Comparison of ENCODE assay signal across 9 cellular contexts in the genomic region with DNA sequence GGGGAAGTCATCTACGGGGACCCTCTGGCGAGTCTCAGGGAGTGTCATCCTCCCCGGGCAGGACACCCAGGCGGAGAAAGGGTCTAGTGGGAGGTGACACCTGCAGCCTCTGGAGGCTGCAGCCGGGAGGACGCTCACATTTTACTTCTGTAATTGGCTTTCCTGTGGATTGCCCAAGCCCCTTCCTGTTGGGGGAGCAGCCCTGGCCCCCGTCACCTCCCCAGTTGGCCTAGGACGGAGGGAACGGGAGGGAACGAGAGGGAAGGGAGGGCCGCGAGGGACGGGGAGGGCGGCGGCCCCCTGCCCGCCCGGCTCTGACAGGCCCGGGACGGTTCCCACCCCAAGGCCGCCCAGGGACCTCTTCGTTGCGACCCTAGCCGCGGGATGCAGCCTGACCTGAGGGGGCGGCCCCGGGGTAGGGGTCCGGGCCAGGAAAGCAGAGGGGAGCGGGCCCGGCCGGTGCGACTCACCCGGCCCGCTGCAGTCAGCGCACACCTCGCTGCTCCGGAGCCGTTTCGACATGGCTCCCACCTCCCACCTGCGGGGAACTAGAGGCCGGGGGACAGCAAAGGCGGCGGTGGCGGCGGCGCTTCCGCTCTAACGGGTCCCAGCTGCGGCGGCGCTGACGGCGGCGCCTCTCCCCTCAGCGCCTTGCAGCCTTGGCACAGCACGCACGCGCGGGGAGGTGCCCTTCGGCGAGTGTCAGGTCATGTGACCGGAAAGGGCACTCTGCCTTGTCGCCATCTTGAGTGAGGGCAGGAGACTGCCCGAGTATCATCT. TPM values are rescaled to one million over a fixed set of nuclear protein-coding genes. Genes with fewer than 3 reads are reported as not detected.
A peak's percentile ranks its signal among the peaks of the same experiment; 100 is the strongest.
DNase-seq lines count a peak whose midpoint lies in the region; ATAC-seq, FAIRE-seq and TF ChIP-seq lines count a peak whose summit lies in the region.
"Had no signal": no experiment of that assay in that cellular context is flagged by ENCODE, and none has a peak within 500 bp of the region (broad histone marks: within the 10 kb centered on the region; RNA-seq: fewer than 3 reads in every experiment).

A gene with protein sequence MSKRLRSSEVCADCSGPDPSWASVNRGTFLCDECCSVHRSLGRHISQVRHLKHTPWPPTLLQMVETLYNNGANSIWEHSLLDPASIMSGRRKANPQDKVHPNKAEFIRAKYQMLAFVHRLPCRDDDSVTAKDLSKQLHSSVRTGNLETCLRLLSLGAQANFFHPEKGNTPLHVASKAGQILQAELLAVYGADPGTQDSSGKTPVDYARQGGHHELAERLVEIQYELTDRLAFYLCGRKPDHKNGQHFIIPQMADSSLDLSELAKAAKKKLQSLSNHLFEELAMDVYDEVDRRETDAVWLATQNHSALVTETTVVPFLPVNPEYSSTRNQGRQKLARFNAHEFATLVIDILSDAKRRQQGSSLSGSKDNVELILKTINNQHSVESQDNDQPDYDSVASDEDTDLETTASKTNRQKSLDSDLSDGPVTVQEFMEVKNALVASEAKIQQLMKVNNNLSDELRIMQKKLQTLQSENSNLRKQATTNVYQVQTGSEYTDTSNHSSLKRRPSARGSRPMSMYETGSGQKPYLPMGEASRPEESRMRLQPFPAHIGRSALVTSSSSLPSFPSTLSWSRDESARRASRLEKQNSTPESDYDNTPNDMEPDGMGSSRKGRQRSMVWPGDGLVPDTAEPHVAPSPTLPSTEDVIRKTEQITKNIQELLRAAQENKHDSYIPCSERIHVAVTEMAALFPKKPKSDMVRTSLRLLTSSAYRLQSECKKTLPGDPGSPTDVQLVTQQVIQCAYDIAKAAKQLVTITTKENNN (minus strand): TSS at position 666 of the 780 bp plus-strand sequence. CDS start 144 bp downstream, at position 522.

- DNase-seq in C1 segment of cervical spinal cord (lab: John Stamatoyannopoulos, UW) (peak; percentile 33 to 93 (median 88)), NCI-H82 (lab: John Stamatoyannopoulos, UW) (peak; percentile 97), dermis blood vessel endothelial cell (peak; percentile 94), HepG2 (ENCODE audit: low spot score) (peak; percentile 91)
- DNase-seq in activated CD4-positive, alpha-beta T cell treated with anti-CD3 and anti-CD28 coated beads, Interleukin-2, amount 50 U/mL, for 48 hours: peak; percentile 93 to 95
- DNase-seq in stimulated activated CD4-positive, alpha-beta T cell treated with anti-CD3 and anti-CD28 coated beads, Interleukin-2, amount 100 ng/mL, for 48 hours: peak; percentile 88 to 89

- H3K27ac ChIP-seq in HepG2 (ENCODE audit: extremely low read length, insufficient read depth, low read length): peak within 1 kb of the TSS; percentile 75

- ATAC-seq in GM19438 (IDR thresholded peaks at IDR 0.05; ENCODE audit: low read depth, unreplicated experiment) (peak; percentile 53), HG03571 (IDR thresholded peaks at IDR 0.05; ENCODE audit: unreplicated experiment) (peak; percentile 51), HepG2 (peak; percentile 86)

- 0% methylated on average over 4 of the region's 63 CpGs for WGBS in HepG2 (ENCODE audit: low lambda C conversion rate)

- TF ChIP-seq EP300 in HepG2 (IDR thresholded peaks at IDR 0.05; ENCODE audit: low read depth in 2 of 2, low read length in 2 of 2) (0 out of 4 replicates have a peak, but pooled peaks have one; percentile 18 to 38), HepG2 (CRISPR knock-in tag; IDR thresholded peaks at IDR 0.05; ENCODE audit: borderline replicate concordance) (no peak)

- POLR2A ChIA-PET in HepG2 (lab: Yijun Ruan, JAX): interaction anchor here (1.4 to 1.5 kb wide), 2 partner anchors 47 to 83 kb away, joined by 3 to 4 read pairs; no protein-coding TSS in a partner anchor

- BruUV-seq in HepG2 (replicated peaks; lab: Mats Ljungman, UMichigan): no TSS peak

- intact Hi-C loops in HepG2 (cut with micrococcal nuclease; ENCODE audit: unreplicated experiment): loop anchor here (5.0 kb wide), 1 partner anchor 49 kb away; no protein-coding TSS in a partner anchor

- peaks cover 57% of the 10 kb centered on the region for H3K4me1 ChIP-seq in HepG2 (ENCODE audit: insufficient read depth, low read length)

- no peaks in the 10 kb centered on the region; a peak in 1 of 5 replicates for H3K27me3 ChIP-seq in HepG2 (ENCODE audit: control insufficient read depth in 1 of 2, insufficient read depth in 2 of 2, low read length in 2 of 2)

- CTCF ChIA-PET in HepG2 (lab: Yijun Ruan, JAX; ENCODE audit: low intra/inter-chr PET ratio, low total read pairs): no interaction called here

- peak; percentile 34; the same call in 1 of the 2 replicates for TF ChIP-seq RAD21 in HepG2 (CRISPR knock-in tag; IDR thresholded peaks at IDR 0.05)

- H3K79me2 ChIP-seq in HepG2 (ENCODE audit: insufficient read depth, low read length): peaks cover 47% of the 10 kb centered on the region

- H3K9ac ChIP-seq in HepG2 (ENCODE audit: insufficient read depth, low read depth, low read length): peak within 1 kb of the TSS; percentile 90

- H4K20me1 ChIP-seq in HepG2 (ENCODE audit: insufficient read depth, low read length): peaks cover 6% of the 10 kb centered on the region; the same call in 1 of the 2 replicates

- in situ Hi-C loops in HepG2 (cut with HindIII; ENCODE audit: extremely low pct_ligation_motif_present, low pct_unique_long_range_greater_than_20kb): no loop called here

- H3K9me3 ChIP-seq in HepG2 (ENCODE audit: low read length): no peaks in the 10 kb centered on the region

- TF ChIP-seq POLR2A in HepG2 (IDR thresholded peaks at IDR 0.05; ENCODE audit: insufficient read depth in 1 of 2, low read depth in 2 of 2, low read length in 2 of 2): peak; percentile 59 to 86

- H2AFZ ChIP-seq in HepG2 (ENCODE audit: low read length): peak within 1 kb of the TSS; percentile 96

- peaks cover 0 to 7% of the 10 kb centered on the region in 2 experiments; a peak in 1 of 5 replicates for H3K36me3 ChIP-seq in HepG2 (replicated peaks in 1 of 2; ENCODE audit: control insufficient read depth in 1 of 2, insufficient read depth in 2 of 2, low read length in 2 of 2)

- peak; percentile 60 for FAIRE-seq in HepG2 (lab: Jason Lieb, UNC)
- FAIRE-seq: islet of Langerhans had no signal

- H3K4me3 ChIP-seq in HepG2 (replicated peaks in 1 of 3; ENCODE audit: insufficient read depth in 1 of 3, low read depth in 2 of 3, low read length in 3 of 3): peak within 1 kb of the TSS; percentile 93 to 97 (median 94)

- TF ChIP-seq CTCF in HepG2 (CRISPR knock-in tag; IDR thresholded peaks at IDR 0.05): no peak; the same call in 1 of the 2 replicates

- H3K4me2 ChIP-seq in HepG2 (ENCODE audit: low read depth, low read length): peak within 1 kb of the TSS; percentile 93

RNA-seq across cellular contexts. Expression of the gene that starts here (rescaled TPM):
- total RNA-seq in dermis blood vessel endothelial cell (54.6 and 61.4 TPM in 2 replicates), HepG2 (2016; rRNA removed; fragmentation: Illumina TruSeq; extraction: Trizol) (15.2 and 18.4 TPM in 2 replicates)
- total RNA-seq in HepG2 (2016; cell fraction: cytosol; rRNA removed; fragmentation: Illumina TruSeq; extraction: Trizol; ENCODE audit: low read depth): 6.4 and 7.3 TPM in 2 replicates
- 14.1 and 17.8 TPM in 2 replicates for total RNA-seq in HepG2 (2016; cell fraction: insoluble cytoplasmic fraction; rRNA removed; fragmentation: Illumina TruSeq; extraction: Trizol)
- total RNA-seq in HepG2 (2016; cell fraction: membrane; rRNA removed; fragmentation: Illumina TruSeq; extraction: Trizol): 9.0 and 9.5 TPM in 2 replicates
- 31.9 and 34.5 TPM in 2 replicates for total RNA-seq in HepG2 (2016; cell fraction: nucleus; rRNA removed; fragmentation: Illumina TruSeq; extraction: Trizol)
- polyA plus RNA-seq in HepG2 (2011; rRNA removed): 18.7 and 19.8 TPM in 2 replicates
- polyA plus RNA-seq in HepG2 (2011; cell fraction: cytosol; rRNA removed): 9.5 and 12.3 TPM in 2 replicates
- polyA plus RNA-seq in HepG2 (2011; cell fraction: nucleus; rRNA removed): 50.5 and 56.5 TPM in 2 replicates
- polyA plus RNA-seq in HepG2 (2012): 14.5 and 15.2 TPM in 2 replicates
- 0.65 and 0.83 TPM in 2 replicates for polyA plus RNA-seq in HepG2 (2016; cell fraction: cytosol; fragmentation: Illumina TruSeq; extraction: Trizol; ENCODE audit: low read depth)
- polyA plus RNA-seq in HepG2 (2016; cell fraction: insoluble cytoplasmic fraction; fragmentation: Illumina TruSeq; extraction: Trizol; ENCODE audit: low read depth): 11.7 and 12.8 TPM in 2 replicates
- polyA plus RNA-seq in HepG2 (2016; cell fraction: membrane; fragmentation: Illumina TruSeq; extraction: Trizol; ENCODE audit: low read depth): 2.2 and 2.5 TPM in 2 replicates
- polyA plus RNA-seq in HepG2 (2016; cell fraction: nucleus; fragmentation: Illumina TruSeq; extraction: Trizol; ENCODE audit: insufficient read depth, low read depth): 59.1 and 66.0 TPM in 2 replicates
- polyA minus RNA-seq in HepG2 (2011; rRNA and poly(A)+ RNA removed; ENCODE audit: low replicate concordance): 26.7 and 35.9 TPM in 2 replicates
- polyA minus RNA-seq in HepG2 (2011; cell fraction: cytosol; rRNA and poly(A)+ RNA removed): 11.9 and 13.6 TPM in 2 replicates
- 90.6 and 102 TPM in 2 replicates for polyA minus RNA-seq in HepG2 (2011; cell fraction: nucleus; rRNA and poly(A)+ RNA removed)

Comparison
In these comparisons a context has a peak if more than half of its experiments do, and no peak if none do; other contexts are left out.
1. Peak in every context shown above with its lines: DNase-seq, ATAC-seq, H3K4me3 ChIP-seq and H3K27ac ChIP-seq.